In the genomic region with DNA sequence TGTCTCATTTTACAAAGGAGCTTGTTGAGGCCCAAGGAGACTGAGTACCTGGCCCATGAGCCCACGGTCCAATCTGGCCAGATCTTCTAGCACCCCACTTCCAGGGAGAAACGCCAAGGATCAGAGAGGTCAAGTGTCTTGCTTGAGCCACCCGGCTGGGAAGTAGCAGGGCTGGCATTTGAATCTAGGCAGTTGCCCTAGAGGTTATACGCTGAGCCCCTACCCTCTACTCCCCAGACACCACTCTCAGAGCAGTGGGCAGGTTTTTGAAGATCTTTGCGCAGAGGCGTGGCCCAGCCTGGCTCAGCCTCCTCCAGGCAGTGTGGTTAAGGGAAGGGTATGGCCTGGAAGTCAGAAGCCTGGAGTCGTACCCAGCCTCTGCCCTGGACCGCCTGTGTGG, we compare ENCODE assay signal across 14 cellular contexts. TPM values are rescaled to one million over a fixed set of nuclear protein-coding genes. Genes with fewer than 3 reads are reported as not detected.
A peak's percentile ranks its signal among the peaks of the same experiment; 100 is the strongest.
DNase-seq lines count a peak whose midpoint lies in the region; ATAC-seq and TF ChIP-seq lines count a peak whose summit lies in the region.
"Had no signal": no experiment of that assay in that cellular context is flagged by ENCODE, and none has a peak within 500 bp of the region (broad histone marks: within the 10 kb centered on the region; RNA-seq: fewer than 3 reads in every experiment).

No MANE protein-coding gene starts in this region.

- H2BK120ac ChIP-seq in mesenchymal stem cell (ENCODE audit: low read depth, low read length), result no peak overlapping the region

- DNase-seq in activated T-cell treated with anti-CD3 and anti-CD28 coated beads, Interleukin-2, amount 50 U/mL, for 1 hour, result peak; percentile 5
- DNase-seq in activated T-cell treated with anti-CD3 and anti-CD28 coated beads, Interleukin-2, amount 50 U/mL, for 4 hours, result no peak
- peak; percentile 32 for DNase-seq in chondrocyte (ENCODE audit: low spot score)
- no peak for DNase-seq in mesenchymal stem cell
- peak; percentile 44 for DNase-seq in upper lobe of right lung
- DNase-seq in NCI-H526 (lab: John Stamatoyannopoulos, UW), result no peak
- DNase-seq in NCI-H2227 (lab: John Stamatoyannopoulos, UW; ENCODE audit: unreplicated experiment), result no peak
- DNase-seq: CD8-positive, alpha-beta memory T cell; DMS53; GF-D8 had no signal

- H3K79me1 ChIP-seq in mesenchymal stem cell (replicated peaks; ENCODE audit: low read length, poor library complexity, severe bottlenecking), result peaks cover 30% of the 10 kb centered on the region

- H2BK15ac ChIP-seq in mesenchymal stem cell (ENCODE audit: low read depth, poor library complexity, severe bottlenecking), result no peak overlapping the region

- H3K9me3 ChIP-seq in mesenchymal stem cell (ENCODE audit: control insufficient read depth, low read length) (no peaks in the 10 kb centered on the region), upper lobe of right lung (no peaks in the 10 kb centered on the region)

- H4K91ac ChIP-seq in mesenchymal stem cell (ENCODE audit: low read length), result no peak overlapping the region

- H3K27me3 ChIP-seq in mesenchymal stem cell (ENCODE audit: control insufficient read depth in 1 of 2, insufficient read depth in 1 of 2, low read length in 2 of 2) (peaks cover 0 to 17% of the 10 kb centered on the region in 2 experiments), upper lobe of right lung (no peaks in the 10 kb centered on the region)

- H2AFZ ChIP-seq in mesenchymal stem cell (ENCODE audit: low read depth, low read length), result no peak overlapping the region

- H3K4me2 ChIP-seq in mesenchymal stem cell (ENCODE audit: low read length, poor library complexity, severe bottlenecking), result no peak overlapping the region

- no peak overlapping the region for H3K23ac ChIP-seq in mesenchymal stem cell (ENCODE audit: low read length in 2 of 2)

- no peaks in the 10 kb centered on the region for H3K9me3 Mint-ChIP-seq in activated T-cell treated with anti-CD3 and anti-CD28 coated beads, Interleukin-2, amount 50 U/mL, for 4 hours
- H3K9me3 Mint-ChIP-seq in chondrocyte (ENCODE audit: low read depth), result no peaks in the 10 kb centered on the region
- H3K9me3 Mint-ChIP-seq: CD14-positive monocyte; CD8-positive, alpha-beta memory T cell had no signal

- H3K27ac Mint-ChIP-seq in chondrocyte (ENCODE audit: unreplicated experiment), result no peak overlapping the region
- H3K27ac Mint-ChIP-seq: CD8-positive, alpha-beta memory T cell had no signal

- no peak overlapping the region for H4K8ac ChIP-seq in mesenchymal stem cell (ENCODE audit: low read length)

- peaks cover 33% of the 10 kb centered on the region for H3K4me1 ChIP-seq in mesenchymal stem cell (ENCODE audit: control insufficient read depth, insufficient read depth, low read depth, low read length)
- H3K4me1 ChIP-seq in upper lobe of right lung, result peaks cover 8% of the 10 kb centered on the region

- H2BK5ac ChIP-seq in mesenchymal stem cell (ENCODE audit: low read depth, low read length, poor library complexity, severe bottlenecking), result no peak overlapping the region

- no peak overlapping the region for H3K9ac ChIP-seq in mesenchymal stem cell (ENCODE audit: low read length)

- H3K36me3 Mint-ChIP-seq in activated T-cell treated with anti-CD3 and anti-CD28 coated beads, Interleukin-2, amount 50 U/mL, for 4 hours (ENCODE audit: insufficient read depth), result no peaks in the 10 kb centered on the region
- peaks cover 2% of the 10 kb centered on the region for H3K36me3 Mint-ChIP-seq in chondrocyte (ENCODE audit: low read depth)
- H3K36me3 Mint-ChIP-seq: CD14-positive monocyte had no signal

- H2AK5ac ChIP-seq in mesenchymal stem cell (ENCODE audit: low read length, severe bottlenecking), result peak overlapping the region; percentile 57

- peaks cover 0 to 56% of the 10 kb centered on the region in 2 experiments for H3K36me3 ChIP-seq in mesenchymal stem cell (ENCODE audit: control insufficient read depth in 1 of 2, insufficient read depth in 2 of 2, low read depth in 1 of 2, low read length in 2 of 2)
- no peaks in the 10 kb centered on the region for H3K36me3 ChIP-seq in upper lobe of right lung

- H3K27ac ChIP-seq in mesenchymal stem cell (ENCODE audit: low read length, poor library complexity, severe bottlenecking) (no peak overlapping the region), upper lobe of right lung (no peak overlapping the region)
- H3K27ac ChIP-seq: 22Rv1 had no signal

- no peak for ATAC-seq in activated T-cell treated with anti-CD3 and anti-CD28 coated beads, Interleukin-2, amount 50 U/mL, for 4 hours
- ATAC-seq in upper lobe of right lung, result no peak
- ATAC-seq: HCT116, HepG2 had no signal

- 83% methylated on average over 7 of the region's 8 CpGs for WGBS in mesenchymal stem cell

- no peak overlapping the region for H3K4me3 Mint-ChIP-seq in activated T-cell treated with anti-CD3 and anti-CD28 coated beads, Interleukin-2, amount 50 U/mL, for 4 hours
- H3K4me3 Mint-ChIP-seq in chondrocyte (ENCODE audit: unreplicated experiment), result no peak overlapping the region
- H3K4me3 Mint-ChIP-seq: CD14-positive monocyte; CD8-positive, alpha-beta memory T cell had no signal

- intact Hi-C loops in upper lobe of right lung (cut with DNase I), result no loop called here

- no peak overlapping the region for H2BK12ac ChIP-seq in mesenchymal stem cell (ENCODE audit: low read length in 2 of 2)

- H3K18ac ChIP-seq in mesenchymal stem cell (ENCODE audit: low read depth in 1 of 2, low read length in 2 of 2), result no peak overlapping the region

- H3K14ac ChIP-seq in mesenchymal stem cell (ENCODE audit: low read length in 2 of 2), result no peak overlapping the region

- peaks cover 11% of the 10 kb centered on the region for H3K27me3 Mint-ChIP-seq in activated T-cell treated with anti-CD3 and anti-CD28 coated beads, Interleukin-2, amount 50 U/mL, for 4 hours (ENCODE audit: low read depth)
- no peaks in the 10 kb centered on the region for H3K27me3 Mint-ChIP-seq in chondrocyte (ENCODE audit: low read depth)

- no peak overlapping the region for H3K4ac ChIP-seq in mesenchymal stem cell (ENCODE audit: low read depth in 1 of 2, low read length in 2 of 2)

- H3K4me3 ChIP-seq in mesenchymal stem cell (ENCODE audit: insufficient read depth in 1 of 2, low read depth in 1 of 2, low read length in 2 of 2) (no peak overlapping the region), upper lobe of right lung (no peak overlapping the region)

- no peak for TF ChIP-seq CTCF in chondrocyte (IDR thresholded peaks at IDR 0.05)
- TF ChIP-seq CTCF in upper lobe of right lung (IDR thresholded peaks at IDR 0.05), result no peak

- H3K4me1 Mint-ChIP-seq in activated T-cell treated with anti-CD3 and anti-CD28 coated beads, Interleukin-2, amount 50 U/mL, for 4 hours (ENCODE audit: low read depth), result no peaks in the 10 kb centered on the region
- peaks cover 10% of the 10 kb centered on the region for H3K4me1 Mint-ChIP-seq in chondrocyte (ENCODE audit: low read depth)

RNA-seq across cellular contexts. Expression of a gene that starts 5.8 kb away (rescaled TPM):
- total RNA-seq in activated T-cell treated with anti-CD3 and anti-CD28 coated beads, Interleukin-2, amount 50 U/mL, for 4 hours, result 10 to 100 TPM; 69.7 to 78.6 (median 76.3) TPM
- total RNA-seq in chondrocyte, result 32.6 to 48.3 TPM (median 36.0 TPM) in 3 replicates
- 18.3 TPM for polyA plus RNA-seq in mesenchymal stem cell (2013, experiment 1 of 2)
- 12.3 TPM for polyA plus RNA-seq in mesenchymal stem cell (2013, experiment 2 of 2)
- total RNA-seq in upper lobe of right lung, result 52.2 TPM

RNA-seq across cellular contexts. Expression of a gene that starts 23.3 kb away (rescaled TPM):
- total RNA-seq in activated T-cell treated with anti-CD3 and anti-CD28 coated beads, Interleukin-2, amount 50 U/mL, for 4 hours, result 1 to 10 TPM in 1 of 3 donors, under 1 TPM in 2; 0.13 to 2.0 (median 0.27) TPM
- total RNA-seq in chondrocyte, result 4.1 to 33.1 TPM (median 30.1 TPM) in 3 replicates
- polyA plus RNA-seq in mesenchymal stem cell (2013, experiment 1 of 2), result 0.06 TPM
- polyA plus RNA-seq in mesenchymal stem cell (2013, experiment 2 of 2), result 0.04 TPM
- total RNA-seq in upper lobe of right lung, result 12.3 TPM
- polyA plus RNA-seq: CD14-positive monocyte; CD8-positive, alpha-beta memory T cell had no signal

Comparison
In these comparisons a context has a peak if more than half of its experiments do, and no peak if none do; other contexts are left out.
1. DNase-seq: peak in activated T-cell treated with anti-CD3 and anti-CD28 coated beads, Interleukin-2, amount 50 U/mL, for 1 hour (single experiment), chondrocyte (single experiment) and upper lobe of right lung (single experiment); none in activated T-cell treated with anti-CD3 and anti-CD28 coated beads, Interleukin-2, amount 50 U/mL, for 4 hours (single experiment), mesenchymal stem cell (single experiment), NCI-H526 (0 of 2) and NCI-H2227 (single experiment).